Comparison of ENCODE assay signal across 1 cellular context in the genomic region with DNA sequence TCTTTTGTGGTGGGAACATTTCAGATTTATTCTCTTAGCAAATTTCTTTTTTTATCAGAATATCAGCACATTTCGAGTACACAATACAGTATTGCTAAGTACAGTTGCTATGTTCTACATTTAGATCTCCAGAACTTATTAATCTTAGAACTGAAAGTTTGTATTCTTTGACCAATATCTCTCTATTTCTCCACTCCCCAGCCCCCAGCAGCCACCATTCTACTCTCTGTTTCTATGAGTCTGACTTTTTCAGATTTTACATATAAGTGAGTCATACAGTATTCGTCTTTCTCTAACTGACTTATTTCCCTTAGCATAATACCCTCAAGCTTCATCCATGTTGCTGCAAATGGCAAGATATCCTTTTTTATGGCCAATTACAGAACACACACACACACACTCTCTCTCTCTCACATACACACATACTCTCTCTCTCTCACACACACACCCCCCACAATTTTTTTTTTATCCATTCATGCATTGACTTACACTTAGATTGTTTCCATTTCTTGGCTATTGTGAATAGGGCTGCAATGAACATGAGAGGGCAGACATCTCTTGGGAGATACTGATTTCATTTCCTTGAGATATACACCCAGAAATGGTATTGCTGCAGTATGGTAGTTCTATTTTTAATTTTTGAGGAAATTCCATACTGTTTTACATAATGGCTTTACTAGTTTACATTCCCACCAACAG.
TF ChIP-seq lines count a peak whose summit lies in the region.

No MANE protein-coding gene starts in this region.

TF ChIP-seq in HepG2, 621 proteins besides CTCF, POLR2A, EP300 and RAD21:
- TF ChIP-seq, protein P1, sequence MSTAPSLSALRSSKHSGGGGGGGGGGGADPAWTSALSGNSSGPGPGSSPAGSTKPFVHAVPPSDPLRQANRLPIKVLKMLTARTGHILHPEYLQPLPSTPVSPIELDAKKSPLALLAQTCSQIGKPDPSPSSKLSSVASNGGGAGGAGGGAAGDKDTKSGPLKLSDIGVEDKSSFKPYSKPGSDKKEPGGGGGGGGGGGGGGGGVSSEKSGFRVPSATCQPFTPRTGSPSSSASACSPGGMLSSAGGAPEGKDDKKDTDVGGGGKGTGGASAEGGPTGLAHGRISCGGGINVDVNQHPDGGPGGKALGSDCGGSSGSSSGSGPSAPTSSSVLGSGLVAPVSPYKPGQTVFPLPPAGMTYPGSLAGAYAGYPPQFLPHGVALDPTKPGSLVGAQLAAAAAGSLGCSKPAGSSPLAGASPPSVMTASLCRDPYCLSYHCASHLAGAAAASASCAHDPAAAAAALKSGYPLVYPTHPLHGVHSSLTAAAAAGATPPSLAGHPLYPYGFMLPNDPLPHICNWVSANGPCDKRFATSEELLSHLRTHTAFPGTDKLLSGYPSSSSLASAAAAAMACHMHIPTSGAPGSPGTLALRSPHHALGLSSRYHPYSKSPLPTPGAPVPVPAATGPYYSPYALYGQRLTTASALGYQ (CRISPR knock-in tag; IDR thresholded peaks at IDR 0.05): no peak
- TF ChIP-seq, protein P2, sequence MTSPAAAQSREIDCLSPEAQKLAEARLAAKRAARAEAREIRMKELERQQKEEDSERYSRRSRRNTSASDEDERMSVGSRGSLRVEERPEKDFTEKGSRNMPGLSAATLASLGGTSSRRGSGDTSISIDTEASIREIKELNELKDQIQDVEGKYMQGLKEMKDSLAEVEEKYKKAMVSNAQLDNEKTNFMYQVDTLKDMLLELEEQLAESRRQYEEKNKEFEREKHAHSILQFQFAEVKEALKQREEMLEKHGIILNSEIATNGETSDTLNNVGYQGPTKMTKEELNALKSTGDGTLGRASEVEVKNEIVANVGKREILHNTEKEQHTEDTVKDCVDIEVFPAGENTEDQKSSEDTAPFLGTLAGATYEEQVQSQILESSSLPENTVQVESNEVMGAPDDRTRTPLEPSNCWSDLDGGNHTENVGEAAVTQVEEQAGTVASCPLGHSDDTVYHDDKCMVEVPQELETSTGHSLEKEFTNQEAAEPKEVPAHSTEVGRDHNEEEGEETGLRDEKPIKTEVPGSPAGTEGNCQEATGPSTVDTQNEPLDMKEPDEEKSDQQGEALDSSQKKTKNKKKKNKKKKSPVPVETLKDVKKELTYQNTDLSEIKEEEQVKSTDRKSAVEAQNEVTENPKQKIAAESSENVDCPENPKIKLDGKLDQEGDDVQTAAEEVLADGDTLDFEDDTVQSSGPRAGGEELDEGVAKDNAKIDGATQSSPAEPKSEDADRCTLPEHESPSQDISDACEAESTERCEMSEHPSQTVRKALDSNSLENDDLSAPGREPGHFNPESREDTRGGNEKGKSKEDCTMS (CRISPR knock-in tag; conservative IDR thresholded peaks at IDR 0.05): no peak
- TF ChIP-seq ZNF549 (CRISPR knock-in tag; IDR thresholded peaks at IDR 0.05) (no peak), POLR2G (IDR thresholded peaks at IDR 0.05; ENCODE audit: low read depth, low read length) (no peak), ZNF263 (CRISPR knock-in tag; IDR thresholded peaks at IDR 0.05) (no peak), HOXA7 (CRISPR knock-in tag; IDR thresholded peaks at IDR 0.05) (no peak), SALL1 (CRISPR knock-in tag; IDR thresholded peaks at IDR 0.05) (no peak), ZFP82 (CRISPR knock-in tag; IDR thresholded peaks at IDR 0.05; ENCODE audit: borderline replicate concordance) (no peak), RORA (CRISPR knock-in tag; IDR thresholded peaks at IDR 0.05) (no peak), TRIM24 (CRISPR knock-in tag; IDR thresholded peaks at IDR 0.05) (no peak), NRL (CRISPR knock-in tag; IDR thresholded peaks at IDR 0.05; ENCODE audit: borderline replicate concordance) (no peak), KLF13 (CRISPR knock-in tag; IDR thresholded peaks at IDR 0.05) (no peak), ATF1 (CRISPR knock-in tag; IDR thresholded peaks at IDR 0.05) (no peak), ZNF550 (CRISPR knock-in tag; IDR thresholded peaks at IDR 0.05; ENCODE audit: borderline replicate concordance) (no peak), KDM4B (CRISPR knock-in tag; IDR thresholded peaks at IDR 0.05) (no peak), FOSL1 (CRISPR knock-in tag; IDR thresholded peaks at IDR 0.05; ENCODE audit: borderline replicate concordance) (no peak), ZNF772 (CRISPR knock-in tag; IDR thresholded peaks at IDR 0.05) (no peak)
- TF ChIP-seq, protein P3, sequence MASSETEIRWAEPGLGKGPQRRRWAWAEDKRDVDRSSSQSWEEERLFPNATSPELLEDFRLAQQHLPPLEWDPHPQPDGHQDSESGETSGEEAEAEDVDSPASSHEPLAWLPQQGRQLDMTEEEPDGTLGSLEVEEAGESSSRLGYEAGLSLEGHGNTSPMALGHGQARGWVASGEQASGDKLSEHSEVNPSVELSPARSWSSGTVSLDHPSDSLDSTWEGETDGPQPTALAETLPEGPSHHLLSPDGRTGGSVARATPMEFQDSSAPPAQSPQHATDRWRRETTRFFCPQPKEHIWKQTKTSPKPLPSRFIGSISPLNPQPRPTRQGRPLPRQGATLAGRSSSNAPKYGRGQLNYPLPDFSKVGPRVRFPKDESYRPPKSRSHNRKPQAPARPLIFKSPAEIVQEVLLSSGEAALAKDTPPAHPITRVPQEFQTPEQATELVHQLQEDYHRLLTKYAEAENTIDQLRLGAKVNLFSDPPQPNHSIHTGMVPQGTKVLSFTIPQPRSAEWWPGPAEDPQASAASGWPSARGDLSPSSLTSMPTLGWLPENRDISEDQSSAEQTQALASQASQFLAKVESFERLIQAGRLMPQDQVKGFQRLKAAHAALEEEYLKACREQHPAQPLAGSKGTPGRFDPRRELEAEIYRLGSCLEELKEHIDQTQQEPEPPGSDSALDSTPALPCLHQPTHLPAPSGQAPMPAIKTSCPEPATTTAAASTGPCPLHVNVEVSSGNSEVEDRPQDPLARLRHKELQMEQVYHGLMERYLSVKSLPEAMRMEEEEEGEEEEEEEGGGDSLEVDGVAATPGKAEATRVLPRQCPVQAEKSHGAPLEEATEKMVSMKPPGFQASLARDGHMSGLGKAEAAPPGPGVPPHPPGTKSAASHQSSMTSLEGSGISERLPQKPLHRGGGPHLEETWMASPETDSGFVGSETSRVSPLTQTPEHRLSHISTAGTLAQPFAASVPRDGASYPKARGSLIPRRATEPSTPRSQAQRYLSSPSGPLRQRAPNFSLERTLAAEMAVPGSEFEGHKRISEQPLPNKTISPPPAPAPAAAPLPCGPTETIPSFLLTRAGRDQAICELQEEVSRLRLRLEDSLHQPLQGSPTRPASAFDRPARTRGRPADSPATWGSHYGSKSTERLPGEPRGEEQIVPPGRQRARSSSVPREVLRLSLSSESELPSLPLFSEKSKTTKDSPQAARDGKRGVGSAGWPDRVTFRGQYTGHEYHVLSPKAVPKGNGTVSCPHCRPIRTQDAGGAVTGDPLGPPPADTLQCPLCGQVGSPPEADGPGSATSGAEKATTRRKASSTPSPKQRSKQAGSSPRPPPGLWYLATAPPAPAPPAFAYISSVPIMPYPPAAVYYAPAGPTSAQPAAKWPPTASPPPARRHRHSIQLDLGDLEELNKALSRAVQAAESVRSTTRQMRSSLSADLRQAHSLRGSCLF (CRISPR knock-in tag; IDR thresholded peaks at IDR 0.05; ENCODE audit: borderline replicate concordance): no peak
- TF ChIP-seq, protein P4, sequence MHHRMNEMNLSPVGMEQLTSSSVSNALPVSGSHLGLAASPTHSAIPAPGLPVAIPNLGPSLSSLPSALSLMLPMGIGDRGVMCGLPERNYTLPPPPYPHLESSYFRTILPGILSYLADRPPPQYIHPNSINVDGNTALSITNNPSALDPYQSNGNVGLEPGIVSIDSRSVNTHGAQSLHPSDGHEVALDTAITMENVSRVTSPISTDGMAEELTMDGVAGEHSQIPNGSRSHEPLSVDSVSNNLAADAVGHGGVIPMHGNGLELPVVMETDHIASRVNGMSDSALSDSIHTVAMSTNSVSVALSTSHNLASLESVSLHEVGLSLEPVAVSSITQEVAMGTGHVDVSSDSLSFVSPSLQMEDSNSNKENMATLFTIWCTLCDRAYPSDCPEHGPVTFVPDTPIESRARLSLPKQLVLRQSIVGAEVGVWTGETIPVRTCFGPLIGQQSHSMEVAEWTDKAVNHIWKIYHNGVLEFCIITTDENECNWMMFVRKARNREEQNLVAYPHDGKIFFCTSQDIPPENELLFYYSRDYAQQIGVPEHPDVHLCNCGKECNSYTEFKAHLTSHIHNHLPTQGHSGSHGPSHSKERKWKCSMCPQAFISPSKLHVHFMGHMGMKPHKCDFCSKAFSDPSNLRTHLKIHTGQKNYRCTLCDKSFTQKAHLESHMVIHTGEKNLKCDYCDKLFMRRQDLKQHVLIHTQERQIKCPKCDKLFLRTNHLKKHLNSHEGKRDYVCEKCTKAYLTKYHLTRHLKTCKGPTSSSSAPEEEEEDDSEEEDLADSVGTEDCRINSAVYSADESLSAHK (CRISPR knock-in tag; IDR thresholded peaks at IDR 0.05; ENCODE audit: borderline replicate concordance): no peak
- TF ChIP-seq, protein P5, sequence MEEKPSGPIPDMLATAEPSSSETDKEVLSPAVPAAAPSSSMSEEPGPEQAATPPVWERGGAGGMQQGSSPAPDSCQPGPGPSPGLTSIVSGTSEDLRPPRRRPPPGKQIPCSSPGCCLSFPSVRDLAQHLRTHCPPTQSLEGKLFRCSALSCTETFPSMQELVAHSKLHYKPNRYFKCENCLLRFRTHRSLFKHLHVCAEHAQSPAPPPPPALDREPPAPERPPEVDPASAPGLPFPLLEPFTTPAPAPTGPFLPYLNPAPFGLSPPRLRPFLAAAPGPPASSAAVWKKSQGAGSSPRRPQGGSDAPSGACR (CRISPR knock-in tag; IDR thresholded peaks at IDR 0.05): no peak
